Comparison of ENCODE assay signal across 11 cellular contexts in the genomic region with DNA sequence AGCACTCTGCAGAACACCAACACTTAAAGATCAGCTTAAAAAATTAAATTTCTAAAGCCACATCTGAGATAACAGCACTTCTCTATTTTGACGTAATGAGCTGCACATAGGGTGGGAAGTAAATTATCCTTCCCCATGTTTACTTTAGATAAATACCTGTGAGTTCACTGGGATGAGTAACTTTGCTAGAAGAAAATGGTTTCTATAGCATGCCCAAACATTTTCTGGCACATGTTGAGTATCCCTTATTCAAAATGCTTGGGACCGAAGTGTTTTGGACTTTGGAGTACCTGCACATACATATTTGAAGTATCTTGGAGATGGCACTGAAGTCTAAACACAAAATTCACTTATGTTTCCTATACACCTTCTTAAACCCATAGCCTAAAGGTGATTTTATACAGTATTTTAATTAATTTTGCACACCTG. TPM values are rescaled to one million over a fixed set of nuclear protein-coding genes. Genes with fewer than 3 reads are reported as not detected.
DNase-seq lines count a peak whose midpoint lies in the region; ATAC-seq, FAIRE-seq and TF ChIP-seq lines count a peak whose summit lies in the region.
"Had no signal": no experiment of that assay in that cellular context is flagged by ENCODE, and none has a peak within 500 bp of the region (broad histone marks: within the 10 kb centered on the region; RNA-seq: fewer than 3 reads in every experiment).

No MANE protein-coding gene starts in this region.

- DNase-seq in AG04449 (ENCODE audit: low read depth, low spot score) (no peak), IMR-90 (no peak), bronchial epithelial cell (ENCODE audit: low read depth) (peak; percentile 59), naive B cell (no peak), nephron progenitor cell (no peak), H7 (no peak), DMS153 treated with DMSO at 0.1 percent for 48 hours (lab: John Stamatoyannopoulos, UW; ENCODE audit: unreplicated experiment) (no peak)
- DNase-seq: effector CD8-positive, alpha-beta T cell; Karpas-422 had no signal

- WGBS in IMR-90 (ENCODE audit: extremely low coverage in 2 of 2, insufficient read length in 1 of 2), 2 experiments = no CpG with 5 or more reads among the region's 2 CpGs

- ATAC-seq in IMR-90 (ENCODE audit: low read depth) = no peak
- ATAC-seq in naive B cell (ENCODE audit: low read depth in 2 of 2) = no peak
- no peak for ATAC-seq in GM21717 (IDR thresholded peaks at IDR 0.05; ENCODE audit: unreplicated experiment)

- H3K4me3 ChIP-seq in AG04449 (ENCODE audit: low read depth, low read length) (peak overlapping the region; percentile 35), IMR-90 (ENCODE audit: insufficient read depth, low read depth, low read length) (peak overlapping the region; percentile 15; the same call in 1 of the 2 replicates), bronchial epithelial cell (ENCODE audit: low read depth, low read length) (no peak overlapping the region), H7 (ENCODE audit: insufficient read depth, low read depth, low read length) (no peak overlapping the region)

- TF ChIP-seq RAD21 in IMR-90 (IDR thresholded peaks at IDR 0.05; ENCODE audit: low read length) = no peak

- peaks cover 2% of the 10 kb centered on the region; the same call in 1 of the 2 replicates for H3K4me1 ChIP-seq in IMR-90 (ENCODE audit: control insufficient read depth, insufficient read depth, low read length)

- peaks cover 25 to 37% of the 10 kb centered on the region in 2 donors for H3K36me3 Mint-ChIP-seq in naive B cell
- peaks cover 88% of the 10 kb centered on the region for H3K36me3 Mint-ChIP-seq in nephron progenitor cell (ENCODE audit: low read depth)

- H2BK15ac ChIP-seq in IMR-90 (ENCODE audit: low read depth, low read length) = no peak overlapping the region

- CTCF ChIA-PET in AG04449 (lab: Yijun Ruan, JAX) = interaction anchor here (0.6 to 1.6 kb wide), 3 partner anchors 296 to 708 kb away, joined by 3 to 5 read pairs (median 3); no protein-coding TSS in a partner anchor
- CTCF ChIA-PET in IMR-90 (lab: Yijun Ruan, JAX) = no interaction called here

- H3K23ac ChIP-seq in IMR-90 (ENCODE audit: low read depth, low read length) = peak overlapping the region; percentile 32; the same call in 1 of the 2 replicates

- no peak overlapping the region for H4K8ac ChIP-seq in IMR-90 (ENCODE audit: low read depth in 2 of 2, low read length in 2 of 2)

- no peak overlapping the region for H3K14ac ChIP-seq in IMR-90 (replicated peaks; ENCODE audit: low read depth, low read length)

- no peak overlapping the region for H2BK120ac ChIP-seq in IMR-90 (ENCODE audit: low read depth, low read length)

- H2BK20ac ChIP-seq in IMR-90 (ENCODE audit: low read depth, low read length) = no peak overlapping the region

- no peaks in the 10 kb centered on the region for H3K9me3 Mint-ChIP-seq in naive B cell
- H3K9me3 Mint-ChIP-seq in nephron progenitor cell = no peaks in the 10 kb centered on the region
- H3K9me3 Mint-ChIP-seq: memory B cell had no signal

- H2BK5ac ChIP-seq in IMR-90 (ENCODE audit: low read depth, low read length, poor library complexity, severe bottlenecking) = peak overlapping the region; percentile 82

- no peak for TF ChIP-seq CTCF in AG04449 (IDR thresholded peaks at IDR 0.05; ENCODE audit: insufficient read depth, low read length, missing control alignments)
- no peak for TF ChIP-seq CTCF in IMR-90 (conservative IDR thresholded peaks at IDR 0.05; ENCODE audit: low read depth, low read length)
- no peak for TF ChIP-seq CTCF in bronchial epithelial cell (IDR thresholded peaks at IDR 0.05; ENCODE audit: insufficient read depth, low read length, severe bottlenecking)
- TF ChIP-seq CTCF in nephron progenitor cell (IDR thresholded peaks at IDR 0.05) = no peak

- H3K4me3 Mint-ChIP-seq in naive B cell = no peak overlapping the region
- no peak overlapping the region for H3K4me3 Mint-ChIP-seq in nephron progenitor cell
- H3K4me3 Mint-ChIP-seq: memory B cell had no signal

- H3K36me3 ChIP-seq in IMR-90 (ENCODE audit: control insufficient read depth, insufficient read depth, low read length) = peaks cover 73% of the 10 kb centered on the region
- peaks cover 40% of the 10 kb centered on the region for H3K36me3 ChIP-seq in bronchial epithelial cell (ENCODE audit: control insufficient read depth, insufficient read depth, low read length)
- H3K36me3 ChIP-seq in H7 (replicated peaks; ENCODE audit: control insufficient read depth, insufficient read depth, low read length) = peaks cover 81% of the 10 kb centered on the region

- H3K9me3 ChIP-seq in IMR-90 (ENCODE audit: control insufficient read depth, insufficient read depth, low read length) = no peaks in the 10 kb centered on the region

- no peak for FAIRE-seq in bronchial epithelial cell (lab: Jason Lieb, UNC)

- H3K4me1 Mint-ChIP-seq in naive B cell (peaks cover 42 to 58% (median 47%) of the 10 kb centered on the region in 3 donors), nephron progenitor cell (peaks cover 38% of the 10 kb centered on the region)

- H3K27ac ChIP-seq in IMR-90 (ENCODE audit: insufficient read depth, low read length) = no peak overlapping the region

- H3K4ac ChIP-seq in IMR-90 (ENCODE audit: low read depth, low read length) = no peak overlapping the region

- intact Hi-C loops in IMR-90 (cut with micrococcal nuclease) = no loop called here

- TF ChIP-seq POLR2A in IMR-90 (IDR thresholded peaks at IDR 0.05; ENCODE audit: low read depth, low read length) = no peak; the same call in 1 of the 2 replicates

- H2AK5ac ChIP-seq in IMR-90 (ENCODE audit: low read depth, low read length) = no peak overlapping the region

- H3K9me1 ChIP-seq in IMR-90 (ENCODE audit: insufficient read depth, low read length) = no peaks in the 10 kb centered on the region

- BruUV-seq in IMR-90 (replicated peaks; lab: Mats Ljungman, UMichigan) = no TSS peak

- no peak overlapping the region for H2AK9ac ChIP-seq in IMR-90 (replicated peaks; ENCODE audit: low read depth, low read length, poor library complexity)

- dilution Hi-C loops in IMR-90 (cut with HindIII; ENCODE audit: low sequenced_read_pairs, unreplicated experiment) = no loop called here

- no peaks in the 10 kb centered on the region for H3K27me3 ChIP-seq in IMR-90 (ENCODE audit: control insufficient read depth, insufficient read depth, low read length)
- no peaks in the 10 kb centered on the region for H3K27me3 ChIP-seq in bronchial epithelial cell (ENCODE audit: control insufficient read depth, insufficient read depth, low read length)
- no peaks in the 10 kb centered on the region for H3K27me3 ChIP-seq in H7 (ENCODE audit: control insufficient read depth, insufficient read depth, low read length)

- no peak overlapping the region for H3K9ac ChIP-seq in IMR-90 (ENCODE audit: low read depth, low read length)

- H3K4me2 ChIP-seq in IMR-90 (ENCODE audit: low read depth, low read length) = peak overlapping the region; percentile 89

- no peak overlapping the region for H3K56ac ChIP-seq in IMR-90 (ENCODE audit: extremely low read depth, insufficient read depth, low read length)

- in situ Hi-C loops in IMR-90 (cut with MboI; ENCODE audit: low sequenced_read_pairs) = no loop called here

- H4K20me1 ChIP-seq in IMR-90 (ENCODE audit: insufficient read depth, low read length) = peaks cover 100% of the 10 kb centered on the region

- H3K27ac Mint-ChIP-seq in naive B cell = peak overlapping the region in 5 of 6 donors; percentile 9 to 76 (median 54)
- H3K27ac Mint-ChIP-seq in nephron progenitor cell = no peak overlapping the region
- H3K27ac Mint-ChIP-seq: memory B cell had no signal

- no peak overlapping the region for H3K18ac ChIP-seq in IMR-90 (ENCODE audit: low read depth, low read length)

- POLR2A ChIA-PET in AG04449 (lab: Yijun Ruan, JAX) (interaction anchor here (0.9 to 1.4 kb wide), 3 partner anchors 9 to 310 kb away, joined by 3 to 9 read pairs (median 3); no protein-coding TSS in a partner anchor), IMR-90 (lab: Charles Lee; ENCODE audit: unreplicated experiment) (interaction anchor here (3.0 kb wide), 1 partner anchor 158 kb away, joined by 15 read pairs; no protein-coding TSS in a partner anchor)

- no peak overlapping the region for H4K91ac ChIP-seq in IMR-90 (ENCODE audit: insufficient read depth, low read depth, low read length)

- no peak overlapping the region for H4K5ac ChIP-seq in IMR-90 (ENCODE audit: low read depth, low read length)

- peaks cover 0 to 34% of the 10 kb centered on the region in 2 experiments; a peak in 2 of 4 replicates for H3K79me1 ChIP-seq in IMR-90 (ENCODE audit: low read depth in 1 of 2, low read length in 2 of 2)

- H3K27me3 Mint-ChIP-seq in naive B cell (no peaks in the 10 kb centered on the region), nephron progenitor cell (ENCODE audit: low read depth, poor library complexity) (no peaks in the 10 kb centered on the region)
- H3K27me3 Mint-ChIP-seq: memory B cell had no signal

- H2AFZ ChIP-seq in IMR-90 (replicated peaks; ENCODE audit: low read length, poor library complexity) = no peak overlapping the region

TF ChIP-seq in IMR-90, 13 proteins besides CTCF, POLR2A, EP300 and RAD21:
- TF ChIP-seq, protein P1, sequence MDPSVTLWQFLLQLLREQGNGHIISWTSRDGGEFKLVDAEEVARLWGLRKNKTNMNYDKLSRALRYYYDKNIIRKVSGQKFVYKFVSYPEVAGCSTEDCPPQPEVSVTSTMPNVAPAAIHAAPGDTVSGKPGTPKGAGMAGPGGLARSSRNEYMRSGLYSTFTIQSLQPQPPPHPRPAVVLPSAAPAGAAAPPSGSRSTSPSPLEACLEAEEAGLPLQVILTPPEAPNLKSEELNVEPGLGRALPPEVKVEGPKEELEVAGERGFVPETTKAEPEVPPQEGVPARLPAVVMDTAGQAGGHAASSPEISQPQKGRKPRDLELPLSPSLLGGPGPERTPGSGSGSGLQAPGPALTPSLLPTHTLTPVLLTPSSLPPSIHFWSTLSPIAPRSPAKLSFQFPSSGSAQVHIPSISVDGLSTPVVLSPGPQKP (IDR thresholded peaks at IDR 0.05; ENCODE audit: borderline replicate concordance, low read depth, low read length) = no peak
- TF ChIP-seq SMC3 (IDR thresholded peaks at IDR 0.05; ENCODE audit: low read depth, low read length) = no peak

RNA-seq across cellular contexts. Expression of a gene that starts 6.6 kb away (rescaled TPM):
- 881 and 1,389 TPM in 2 replicates for total RNA-seq in IMR-90 (2012; rRNA removed)
- polyA plus RNA-seq in IMR-90 (2012; rRNA removed) = 213 and 313 TPM in 2 replicates
- 33.9 and 129 TPM in 2 replicates for polyA plus RNA-seq in IMR-90 (2012; cell fraction: cytosol; rRNA removed)
- polyA plus RNA-seq in IMR-90 (2012; cell fraction: nucleus; rRNA removed; ENCODE audit: low replicate concordance) = 118 and 947 TPM in 2 replicates
- 530 and 1,114 TPM in 2 replicates for total RNA-seq in bronchial epithelial cell
- polyA plus RNA-seq in naive B cell (ENCODE audit: low read depth in 6 of 6) = 10 to 100 TPM; 48.8 to 96.3 (median 63.1) TPM
- 166 and 211 TPM in 2 replicates for total RNA-seq in H7 (2014; rRNA removed; shearing (Covaris generic))

Comparison
In these comparisons a context has a peak if more than half of its experiments do, and no peak if none do; other contexts are left out.
1. H3K4me3 ChIP-seq: peak in AG04449 (single experiment) and IMR-90 (single experiment); none in bronchial epithelial cell (single experiment) and H7 (single experiment).